ENCODE assay signal across 36 cellular contexts in the genomic region with DNA sequence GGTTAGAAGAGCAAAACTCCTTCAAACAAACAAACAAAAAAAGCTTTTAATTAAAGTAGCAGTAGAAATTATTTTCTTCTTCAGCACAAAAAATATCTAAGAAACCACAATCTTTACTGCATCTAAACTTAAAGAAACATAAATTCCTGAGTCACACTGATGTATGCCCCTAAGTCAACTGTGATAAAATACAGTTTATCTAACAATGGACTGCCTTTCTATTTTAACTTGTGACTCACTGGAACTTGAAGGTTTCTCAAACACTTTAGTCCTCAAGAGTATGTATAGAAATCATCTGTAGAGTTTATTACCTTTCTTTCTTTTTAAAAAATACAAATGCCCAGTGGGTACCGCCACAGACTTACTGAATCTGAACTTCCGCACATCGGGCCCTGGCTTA.
"Had no signal": no experiment of that assay in that cellular context is flagged by ENCODE, and none has a peak within 500 bp of the region (broad histone marks: within the 10 kb centered on the region; RNA-seq: fewer than 3 reads in every experiment).

No MANE protein-coding gene starts in this region.

- H3K27me3 ChIP-seq: adrenal gland, ascending aorta, cardiac muscle cell, colonic mucosa had no signal

- H3K4me1 ChIP-seq: adrenal gland, ascending aorta, colonic mucosa had no signal

- H3K4me1 Mint-ChIP-seq: activated B cell treated with CpG ODN at 0.5 μM for 24 hours; activated CD4-positive, alpha-beta T cell treated with anti-CD3 and anti-CD28 coated beads, Interleukin-2, amount 10 ng/mL, durations not matched to agents 24 days and 14 days; activated naive CD8-positive, alpha-beta T cell treated with anti-CD3 and anti-CD28 coated beads for 36 hours; activated T-helper 17 cell treated with anti-CD3 and anti-CD28 coated beads, Interleukin-2, amount 50 U/mL, for 72 hours; brain; central memory CD8-positive, alpha-beta T cell had no signal

- H3K9me3 Mint-ChIP-seq: activated B cell treated with CpG ODN at 0.5 μM for 24 hours; activated CD4-positive, alpha-beta memory T cell treated with anti-CD3 and anti-CD28 coated beads for 36 hours; activated CD4-positive, alpha-beta T cell treated with anti-CD3 and anti-CD28 coated beads, Interleukin-2, amount 10 ng/mL, durations not matched to agents 24 days and 14 days; activated CD8-positive, alpha-beta T cell treated with anti-CD3 and anti-CD28 coated beads for 36 hours; activated naive CD4-positive, alpha-beta T cell treated with anti-CD3 and anti-CD28 coated beads for 36 hours; activated naive CD4-positive, alpha-beta T cell treated with anti-CD3 and anti-CD28 coated beads, Interleukin-2, amount 50 U/mL, for 72 hours; activated naive CD8-positive, alpha-beta T cell treated with anti-CD3 and anti-CD28 coated beads for 36 hours; activated T-cell treated with anti-CD3 and anti-CD28 coated beads, Interleukin-2, amount 50 U/mL, for 4 hours; activated T-cell treated with anti-CD3 and anti-CD28 coated beads, Interleukin-2, amount 50 U/mL, for 72 hours; activated T-helper 1 cell treated with anti-CD3 and anti-CD28 coated beads, Interleukin-12 subunit alpha, Interleukin-12 subunit beta, Interleukin-2, Interleukin-4 antibody, amounts not matched to agents 30 ng/mL and 10 ng/mL and 1 ng/mL, durations not matched to agents 14 hours and 24 hours and 36 hours; activated T-helper 17 cell treated with anti-CD3 and anti-CD28 coated beads, Interleukin-2, amount 50 U/mL, for 72 hours; central memory CD8-positive, alpha-beta T cell; T-helper 2 cell treated with Interferon-gamma antibody and Interleukin-4, amounts not matched to agents 5 μg/mL and 100 μg/mL, for 36 hours had no signal

- H3K36me3 Mint-ChIP-seq: activated CD4-positive, alpha-beta memory T cell treated with anti-CD3 and anti-CD28 coated beads for 36 hours; activated naive CD4-positive, alpha-beta T cell treated with anti-CD3 and anti-CD28 coated beads, Interleukin-2, amount 50 U/mL, for 72 hours; activated naive CD8-positive, alpha-beta T cell treated with anti-CD3 and anti-CD28 coated beads for 36 hours; brain had no signal

- H3K9me3 ChIP-seq: adrenal gland, ascending aorta, colonic mucosa had no signal

- H3K4me3 Mint-ChIP-seq: activated B cell treated with CpG ODN at 0.5 μM for 24 hours; activated CD4-positive, alpha-beta memory T cell treated with anti-CD3 and anti-CD28 coated beads for 36 hours; activated CD4-positive, alpha-beta T cell treated with anti-CD3 and anti-CD28 coated beads, Interleukin-2, amount 10 ng/mL, durations not matched to agents 24 days and 14 days; activated CD8-positive, alpha-beta T cell treated with anti-CD3 and anti-CD28 coated beads for 36 hours; activated naive CD4-positive, alpha-beta T cell treated with anti-CD3 and anti-CD28 coated beads for 36 hours; activated naive CD8-positive, alpha-beta T cell treated with anti-CD3 and anti-CD28 coated beads for 36 hours; activated T-cell treated with anti-CD3 and anti-CD28 coated beads, Interleukin-2, amount 50 U/mL, for 4 hours; activated T-cell treated with anti-CD3 and anti-CD28 coated beads, Interleukin-2, amount 50 U/mL, for 72 hours; activated T-helper 1 cell treated with anti-CD3 and anti-CD28 coated beads, Interleukin-12 subunit alpha, Interleukin-12 subunit beta, Interleukin-2, Interleukin-4 antibody, amounts not matched to agents 30 ng/mL and 10 ng/mL and 1 ng/mL, durations not matched to agents 14 hours and 24 hours and 36 hours; activated T-helper 17 cell treated with anti-CD3 and anti-CD28 coated beads, Interleukin-2, amount 50 U/mL, for 72 hours; brain; central memory CD8-positive, alpha-beta T cell; T-helper 2 cell treated with Interferon-gamma antibody and Interleukin-4, amounts not matched to agents 5 μg/mL and 100 μg/mL, for 36 hours had no signal

- H3K4me3 ChIP-seq: adrenal gland, ascending aorta, cardiac muscle cell, colonic mucosa had no signal

- H3K27ac ChIP-seq: adrenal gland, ascending aorta, cardiac muscle cell, colonic mucosa, VCaP had no signal

- H3K36me3 ChIP-seq: adrenal gland, ascending aorta, cardiac muscle cell, colonic mucosa had no signal

- ATAC-seq: activated CD8-positive, alpha-beta T cell treated with anti-CD3 and anti-CD28 coated beads for 36 hours; activated naive CD4-positive, alpha-beta T cell treated with anti-CD3 and anti-CD28 coated beads, Interleukin-2, amount 50 U/mL, for 72 hours; activated T-cell treated with anti-CD3 and anti-CD28 coated beads, Interleukin-2, amount 50 U/mL, for 4 hours; activated T-cell treated with anti-CD3 and anti-CD28 coated beads, Interleukin-2, amount 50 U/mL, for 72 hours; activated T-helper 17 cell treated with anti-CD3 and anti-CD28 coated beads, Interleukin-2, amount 50 U/mL, for 72 hours had no signal

- H3K27ac Mint-ChIP-seq: activated B cell treated with CpG ODN at 0.5 μM for 24 hours; activated CD4-positive, alpha-beta memory T cell treated with anti-CD3 and anti-CD28 coated beads for 36 hours; activated CD4-positive, alpha-beta T cell treated with anti-CD3 and anti-CD28 coated beads, Interleukin-2, amount 10 ng/mL, durations not matched to agents 24 days and 14 days; activated CD8-positive, alpha-beta T cell treated with anti-CD3 and anti-CD28 coated beads for 36 hours; activated naive CD4-positive, alpha-beta T cell treated with anti-CD3 and anti-CD28 coated beads for 36 hours; activated naive CD4-positive, alpha-beta T cell treated with anti-CD3 and anti-CD28 coated beads, Interleukin-2, amount 50 U/mL, for 72 hours; activated naive CD8-positive, alpha-beta T cell treated with anti-CD3 and anti-CD28 coated beads for 36 hours; activated T-cell treated with anti-CD3 and anti-CD28 coated beads, Interleukin-2, amount 50 U/mL, for 72 hours; activated T-helper 1 cell treated with anti-CD3 and anti-CD28 coated beads, Interleukin-12 subunit alpha, Interleukin-12 subunit beta, Interleukin-2, Interleukin-4 antibody, amounts not matched to agents 30 ng/mL and 10 ng/mL and 1 ng/mL, durations not matched to agents 14 hours and 24 hours and 36 hours; activated T-helper 17 cell treated with anti-CD3 and anti-CD28 coated beads, Interleukin-2, amount 50 U/mL, for 72 hours; brain; T-helper 2 cell treated with Interferon-gamma antibody and Interleukin-4, amounts not matched to agents 5 μg/mL and 100 μg/mL, for 36 hours had no signal

- DNase-seq: activated B cell treated with CpG ODN at 0.5 μM for 24 hours; activated CD4-positive, alpha-beta memory T cell treated with anti-CD3 and anti-CD28 coated beads for 36 hours; activated CD4-positive, alpha-beta T cell treated with anti-CD3 and anti-CD28 coated beads for 4 hours; activated CD4-positive, alpha-beta T cell treated with anti-CD3 and anti-CD28 coated beads, Interleukin-2, amount 10 ng/mL, durations not matched to agents 24 days and 14 days; activated CD4-positive, alpha-beta T cell treated with anti-CD3 and anti-CD28 coated beads, Interleukin-2, amount 50 U/mL, for 1 hour; activated CD4-positive, alpha-beta T cell treated with anti-CD3 and anti-CD28 coated beads, Interleukin-2, amount 50 U/mL, for 4 hours; activated CD4-positive, CD25-positive, alpha-beta regulatory T cell treated with anti-CD3 and anti-CD28 coated beads, Interleukin-2, amount 50 U/mL, for 72 hours; activated CD8-positive, alpha-beta memory T cell treated with anti-CD3 and anti-CD28 coated beads, Interleukin-2, amount 50 U/mL, for 4 hours; activated CD8-positive, alpha-beta T cell treated with anti-CD3 and anti-CD28 coated beads for 36 hours; activated effector memory CD4-positive, alpha-beta T cell treated with anti-CD3 and anti-CD28 coated beads, Interleukin-2, amount 50 U/mL, for 16 hours; activated gamma-delta T cell treated with Interleukin-2 at 50 U/mL for 16 hours; activated naive CD4-positive, alpha-beta T cell; activated naive CD4-positive, alpha-beta T cell treated with anti-CD3 and anti-CD28 coated beads for 36 hours; activated naive CD4-positive, alpha-beta T cell treated with anti-CD3 and anti-CD28 coated beads, Interleukin-2, amount 50 U/mL, for 16 hours; activated naive CD8-positive, alpha-beta T cell treated with anti-CD3 and anti-CD28 coated beads for 36 hours; activated T-cell treated with anti-CD3 and anti-CD28 coated beads for 4 hours; activated T-cell treated with anti-CD3 and anti-CD28 coated beads, Interleukin-2, amount 50 U/mL, for 1 hour; activated T-cell treated with anti-CD3 and anti-CD28 coated beads, Interleukin-2, amount 50 U/mL, for 4 hours; activated T-cell treated with anti-CD3 and anti-CD28 coated beads, Interleukin-2, amount 50 U/mL, for 72 hours; adrenal gland; amygdala; anterior cingulate cortex; caudate nucleus; cerebellar nuclear complex; colonic mucosa; T-helper 2 cell; T-helper 9 cell had no signal
